19 cellular contexts compared by ENCODE assay signal in genomic region chr14:42535397-42535796, GRCh38.
DNase-seq lines count a peak whose midpoint lies in the region; ATAC-seq and TF ChIP-seq lines count a peak whose summit lies in the region.
"Had no signal": no experiment of that assay in that cellular context is flagged by ENCODE, and none has a peak within 500 bp of the region (broad histone marks: within the 10 kb centered on the region; RNA-seq: fewer than 3 reads in every experiment).

No MANE protein-coding gene starts in this region.

- H3K9me3 Mint-ChIP-seq in endodermal cell: no peaks in the 10 kb centered on the region

- no peaks in the 10 kb centered on the region for H3K9me2 ChIP-seq in Loucy (replicated peaks; ENCODE audit: low read depth, low read length)

- no peaks in the 10 kb centered on the region for H4K20me1 ChIP-seq in Loucy (ENCODE audit: insufficient read depth, low read length, poor library complexity, severe bottlenecking)
- H4K20me1 ChIP-seq: BLaER1 had no signal

- no peaks in the 10 kb centered on the region for H3K36me3 Mint-ChIP-seq in endodermal cell (ENCODE audit: low read depth)
- H3K36me3 Mint-ChIP-seq: CD4-positive, alpha-beta memory T cell had no signal

- no peak overlapping the region for H3K4me3 ChIP-seq in Loucy (ENCODE audit: low read length, poor library complexity, severe bottlenecking)
- no peak overlapping the region for H3K4me3 ChIP-seq in endodermal cell (ENCODE audit: low read length)
- no peak overlapping the region for H3K4me3 ChIP-seq in aorta (ENCODE audit: low read length in 2 of 2)
- H3K4me3 ChIP-seq: BLaER1, SJCRH30 had no signal

- H3F3A ChIP-seq in Loucy (ENCODE audit: low read depth): no peaks in the 10 kb centered on the region

- no peak overlapping the region for H3K4me2 ChIP-seq in Loucy (ENCODE audit: low read depth, low read length, poor library complexity, severe bottlenecking)
- H3K4me2 ChIP-seq: BLaER1 had no signal

- 82 to 100% methylated on average over 7 to 10 of the region's 10 CpGs for WGBS in endodermal cell (ENCODE audit: insufficient coverage in 1 of 2, insufficient read length in 1 of 2), 2 experiments
- WGBS in aorta, 2 donors: 84 to 85% methylated on average over 10 of the region's 10 CpGs

- no peaks in the 10 kb centered on the region for H3K27me3 Mint-ChIP-seq in endodermal cell (ENCODE audit: insufficient read depth)
- H3K27me3 Mint-ChIP-seq: CD4-positive, alpha-beta memory T cell; T-helper 17 cell had no signal

- H3K4me1 Mint-ChIP-seq in endodermal cell: no peaks in the 10 kb centered on the region
- H3K4me1 Mint-ChIP-seq: CD4-positive, alpha-beta memory T cell; T-helper 17 cell had no signal

- H3K27ac ChIP-seq in endodermal cell (ENCODE audit: low read depth, low read length) (no peak overlapping the region), aorta (ENCODE audit: low read depth in 1 of 2, low read length in 2 of 2) (no peak overlapping the region)
- H3K27ac ChIP-seq: BLaER1, HL-60, SJCRH30 had no signal

- H3K36me3 ChIP-seq in Loucy (ENCODE audit: insufficient read depth, low read length) (no peaks in the 10 kb centered on the region), endodermal cell (ENCODE audit: control insufficient read depth, insufficient read depth, low read length) (no peaks in the 10 kb centered on the region), aorta (ENCODE audit: control insufficient read depth in 1 of 2, insufficient read depth in 2 of 2, low read length in 1 of 2) (no peaks in the 10 kb centered on the region)
- H3K36me3 ChIP-seq: BLaER1, SJCRH30 had no signal

- intact Hi-C loops in aorta (cut with DNase I): no loop called here

- ATAC-seq in aorta (ENCODE audit: low FRiP score) (no peak), HG02970 (IDR thresholded peaks at IDR 0.05; ENCODE audit: low FRiP score, unreplicated experiment) (no peak), HG03521 (IDR thresholded peaks at IDR 0.05; ENCODE audit: unreplicated experiment) (no peak)
- ATAC-seq: PC-3, T-helper 17 cell had no signal

- peak; percentile 16; the same call in 1 of the 2 replicates for TF ChIP-seq CTCF in Loucy (conservative IDR thresholded peaks at IDR 0.05; ENCODE audit: low read length)
- peak; percentile 50 for TF ChIP-seq CTCF in endodermal cell (conservative IDR thresholded peaks at IDR 0.05)

- H3K4me3 Mint-ChIP-seq in endodermal cell: no peak overlapping the region
- H3K4me3 Mint-ChIP-seq: CD4-positive, alpha-beta memory T cell; HFFc6; T-helper 17 cell had no signal

- peak; percentile 48 for DNase-seq in Daoy (ENCODE audit: low read depth)
- DNase-seq in OCI-M1 (lab: John Stamatoyannopoulos, UW): peak; percentile 63
- DNase-seq in endodermal cell: peak; percentile 60
- no peak for DNase-seq in aorta
- no peak for DNase-seq in activated naive CD4-positive, alpha-beta T cell treated with anti-CD3 and anti-CD28 coated beads, Interleukin-2, amount 50 U/mL, for 16 hours
- DNase-seq: CD4-positive, alpha-beta memory T cell; GOT3; HFFc6; NCI-H187 treated with DMSO at 0.1 percent for 48 hours; NCI-H345; NCI-H524 treated with DMSO at 0.1 percent for 48 hours; PC-3; SJCRH30; T-helper 17 cell had no signal

- no peaks in the 10 kb centered on the region for H3K27me3 ChIP-seq in Loucy (ENCODE audit: insufficient read depth, low read length, poor library complexity, severe bottlenecking)
- H3K27me3 ChIP-seq in endodermal cell (ENCODE audit: control insufficient read depth, insufficient read depth, low read length, poor library complexity, severe bottlenecking): no peaks in the 10 kb centered on the region
- no peaks in the 10 kb centered on the region for H3K27me3 ChIP-seq in aorta (ENCODE audit: control insufficient read depth in 1 of 2, insufficient read depth in 2 of 2, low read length in 1 of 2)
- H3K27me3 ChIP-seq: BLaER1, SJCRH30 had no signal

- no peaks in the 10 kb centered on the region for H3K79me2 ChIP-seq in Loucy (ENCODE audit: insufficient read depth, low read length)

- H3K4me1 ChIP-seq in Loucy (ENCODE audit: insufficient read depth, low read length, poor library complexity, severe bottlenecking) (no peaks in the 10 kb centered on the region), endodermal cell (ENCODE audit: control insufficient read depth, insufficient read depth, low read length) (no peaks in the 10 kb centered on the region), aorta (ENCODE audit: control insufficient read depth in 1 of 2, insufficient read depth in 2 of 2, low read length in 2 of 2) (no peaks in the 10 kb centered on the region)
- H3K4me1 ChIP-seq: BLaER1, SJCRH30 had no signal

- H3K9me3 ChIP-seq in Loucy (ENCODE audit: insufficient read depth, low read depth, low read length): no peaks in the 10 kb centered on the region
- H3K9me3 ChIP-seq in endodermal cell (ENCODE audit: control insufficient read depth, low read length): no peaks in the 10 kb centered on the region
- H3K9me3 ChIP-seq in aorta (ENCODE audit: control insufficient read depth, low read length): no peaks in the 10 kb centered on the region
- H3K9me3 ChIP-seq: BLaER1, SJCRH30 had no signal

- H3K9ac ChIP-seq in Loucy (ENCODE audit: low read depth, low read length, poor library complexity, severe bottlenecking) (no peak overlapping the region), endodermal cell (ENCODE audit: extremely low read depth, low read length, poor library complexity, severe bottlenecking) (no peak overlapping the region)
- H3K9ac ChIP-seq: BLaER1 had no signal

- no peak overlapping the region; the same call in 1 of the 2 replicates for H2AFZ ChIP-seq in Loucy (ENCODE audit: low read length)

- no peak overlapping the region for H3K27ac Mint-ChIP-seq in endodermal cell
- H3K27ac Mint-ChIP-seq: CD4-positive, alpha-beta memory T cell; HFFc6; T-helper 17 cell had no signal

Comparison
In these comparisons a context has a peak if more than half of its experiments do, and no peak if none do; other contexts are left out.
1. DNase-seq: peak in Daoy (single experiment), OCI-M1 (single experiment) and endodermal cell (single experiment); none in aorta (0 of 2) and activated naive CD4-positive, alpha-beta T cell treated with anti-CD3 and anti-CD28 coated beads, Interleukin-2, amount 50 U/mL, for 16 hours (single experiment).